Comparison of ENCODE assay signal across 7 cellular contexts in the genomic region with DNA sequence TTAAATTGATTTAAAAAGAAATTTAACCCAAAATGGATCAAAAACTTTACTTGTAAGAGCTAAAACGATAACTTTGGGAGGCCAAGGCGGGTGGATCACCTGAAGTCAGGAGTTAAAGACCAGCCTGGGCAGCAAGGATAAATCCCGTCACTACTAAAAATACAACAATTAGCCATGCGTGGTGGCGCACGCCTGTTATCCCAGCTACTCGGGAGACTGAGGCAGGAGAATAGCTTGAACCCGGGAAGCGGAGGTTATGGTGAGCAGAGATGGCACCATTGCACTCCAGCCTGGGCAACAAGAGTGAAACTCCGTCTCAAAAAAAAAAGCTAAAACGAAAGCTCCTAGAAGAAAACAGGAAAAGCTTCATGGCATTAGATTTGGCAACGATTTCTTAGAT. TPM values are rescaled to one million over a fixed set of nuclear protein-coding genes. Genes with fewer than 3 reads are reported as not detected.
DNase-seq lines count a peak whose midpoint lies in the region; ATAC-seq and TF ChIP-seq lines count a peak whose summit lies in the region.
"Not testable (repeated sequence)": the region's sequence is repeated elsewhere in the genome, so short reads cannot be mapped to it uniquely, and the experiment has no call there.

No MANE protein-coding gene starts in this region.

- H3K36me3 Mint-ChIP-seq in activated CD4-positive, alpha-beta memory T cell treated with anti-CD3 and anti-CD28 coated beads, Interleukin-2, amount 10 ng/mL, durations not matched to agents 7 days and 5 days (ENCODE audit: low read depth) = peaks cover 30% of the 10 kb centered on the region
- not testable (repeated sequence) for H3K36me3 Mint-ChIP-seq in naive B cell; stimulated activated naive B cell treated with anti-CD40 and anti-IgM and Interleukin-4, amounts not matched to agents 10 μg/mL and 1 μg/mL and 100 μg/mL, for 72 hours

- DNase-seq in activated CD4-positive, alpha-beta memory T cell treated with anti-CD3 and anti-CD28 coated beads, Interleukin-2, amount 10 ng/mL, durations not matched to agents 7 days and 5 days; body of pancreas; fibroblast of the aortic adventitia (ENCODE audit: low read depth); naive B cell; stimulated activated naive B cell treated with anti-CD40 and anti-IgM and Interleukin-4, amounts not matched to agents 10 μg/mL and 1 μg/mL and 100 μg/mL, for 72 hours: not testable (repeated sequence)

- not testable (repeated sequence) for H3K27me3 ChIP-seq in OCI-LY3 (ENCODE audit: low read depth, low read length); body of pancreas

- CTCF ChIA-PET in activated CD4-positive, alpha-beta memory T cell treated with anti-CD3 and anti-CD28 coated beads, Interleukin-2, amount 10 ng/mL, durations not matched to agents 7 days and 5 days (lab: Charles Lee) = interaction anchor here (0.6 to 9.6 kb wide), 5 partner anchors 26 to 567 kb away, joined by 3 to 210 read pairs (median 3); a partner anchor contains a TSS

- not testable (repeated sequence) for TF ChIP-seq CTCF in OCI-LY3 (IDR thresholded peaks at IDR 0.05; ENCODE audit: low read depth, low read length); body of pancreas (IDR thresholded peaks at IDR 0.05); fibroblast of the aortic adventitia (IDR thresholded peaks at IDR 0.05; ENCODE audit: insufficient read depth, low read length)

- not testable (repeated sequence) for ATAC-seq in body of pancreas; naive B cell (ENCODE audit: low read depth in 2 of 2); stimulated activated naive B cell treated with anti-CD40 and anti-IgM and Interleukin-4, amounts not matched to agents 10 μg/mL and 1 μg/mL and 100 μg/mL, for 72 hours (replicated peaks)

- not testable (repeated sequence) for H3K36me3 ChIP-seq in OCI-LY3 (replicated peaks; ENCODE audit: low read depth, low read length); body of pancreas (replicated peaks in 1 of 2; ENCODE audit: insufficient read depth in 1 of 2, low read depth in 2 of 2)

- H3K4me3 Mint-ChIP-seq in activated CD4-positive, alpha-beta memory T cell treated with anti-CD3 and anti-CD28 coated beads, Interleukin-2, amount 10 ng/mL, durations not matched to agents 7 days and 5 days = peak overlapping the region; percentile 99
- H3K4me3 Mint-ChIP-seq in naive B cell = peak overlapping the region; percentile 93 to 98 (median 96)
- peak overlapping the region; percentile 96 to 98 for H3K4me3 Mint-ChIP-seq in stimulated activated naive B cell treated with anti-CD40 and anti-IgM and Interleukin-4, amounts not matched to agents 10 μg/mL and 1 μg/mL and 100 μg/mL, for 72 hours

- H3K79me2 ChIP-seq in OCI-LY3 (ENCODE audit: low read length) = not testable (repeated sequence)

- not testable (repeated sequence) for H4K20me1 ChIP-seq in OCI-LY3 (ENCODE audit: insufficient read depth, low read length)

- H3K27ac ChIP-seq in OCI-LY3 (ENCODE audit: low read length) = peak overlapping the region; percentile 68
- peak overlapping the region in 3 of 4 donors; percentile 85 to 98 (median 97) for H3K27ac ChIP-seq in body of pancreas

- peak overlapping the region; percentile 97 for H3K4me2 ChIP-seq in OCI-LY3 (ENCODE audit: low read length)

- peak overlapping the region; percentile 94 for H3K9ac ChIP-seq in OCI-LY3 (ENCODE audit: low read length)

- H3K9me3 Mint-ChIP-seq in activated CD4-positive, alpha-beta memory T cell treated with anti-CD3 and anti-CD28 coated beads, Interleukin-2, amount 10 ng/mL, durations not matched to agents 7 days and 5 days; naive B cell; stimulated activated naive B cell treated with anti-CD40 and anti-IgM and Interleukin-4, amounts not matched to agents 10 μg/mL and 1 μg/mL and 100 μg/mL, for 72 hours: not testable (repeated sequence)

- TF ChIP-seq POLR2A in body of pancreas (IDR thresholded peaks at IDR 0.05) = not testable (repeated sequence)

- peak overlapping the region; percentile 99 for H3K27ac Mint-ChIP-seq in activated CD4-positive, alpha-beta memory T cell treated with anti-CD3 and anti-CD28 coated beads, Interleukin-2, amount 10 ng/mL, durations not matched to agents 7 days and 5 days
- peak overlapping the region; percentile 94 to 99 (median 97) for H3K27ac Mint-ChIP-seq in naive B cell
- H3K27ac Mint-ChIP-seq in stimulated activated naive B cell treated with anti-CD40 and anti-IgM and Interleukin-4, amounts not matched to agents 10 μg/mL and 1 μg/mL and 100 μg/mL, for 72 hours = peak overlapping the region; percentile 98

- intact Hi-C loops in body of pancreas (cut with DNase I) = not testable (repeated sequence)

- WGBS in body of pancreas, 2 donors = 66 to 73% methylated on average over 12 of the region's 12 CpGs

- H3K9me3 ChIP-seq in OCI-LY3 (ENCODE audit: insufficient read depth, low read length); body of pancreas: not testable (repeated sequence)

- POLR2A ChIA-PET in activated CD4-positive, alpha-beta memory T cell treated with anti-CD3 and anti-CD28 coated beads, Interleukin-2, amount 10 ng/mL, durations not matched to agents 7 days and 5 days (lab: Charles Lee) = interaction anchor here (0.7 to 11.6 kb wide), 22 partner anchors 7 to 399 kb away, joined by 3 to 211 read pairs (median 7); a partner anchor contains a TSS

- H3K4me1 Mint-ChIP-seq in activated CD4-positive, alpha-beta memory T cell treated with anti-CD3 and anti-CD28 coated beads, Interleukin-2, amount 10 ng/mL, durations not matched to agents 7 days and 5 days = peaks cover 56% of the 10 kb centered on the region
- H3K4me1 Mint-ChIP-seq in naive B cell = peaks cover 26 to 40% (median 36%) of the 10 kb centered on the region in 3 donors
- peaks cover 22 to 41% of the 10 kb centered on the region in 2 donors for H3K4me1 Mint-ChIP-seq in stimulated activated naive B cell treated with anti-CD40 and anti-IgM and Interleukin-4, amounts not matched to agents 10 μg/mL and 1 μg/mL and 100 μg/mL, for 72 hours

- peaks cover 48% of the 10 kb centered on the region for H3K4me1 ChIP-seq in OCI-LY3 (ENCODE audit: low read length)
- peaks cover 33% of the 10 kb centered on the region for H3K4me1 ChIP-seq in body of pancreas

- peak overlapping the region; percentile 73 for H2AFZ ChIP-seq in OCI-LY3 (ENCODE audit: low read depth, low read length)

- H3K27me3 Mint-ChIP-seq in activated CD4-positive, alpha-beta memory T cell treated with anti-CD3 and anti-CD28 coated beads, Interleukin-2, amount 10 ng/mL, durations not matched to agents 7 days and 5 days; naive B cell; stimulated activated naive B cell treated with anti-CD40 and anti-IgM and Interleukin-4, amounts not matched to agents 10 μg/mL and 1 μg/mL and 100 μg/mL, for 72 hours: not testable (repeated sequence)

- H3K4me3 ChIP-seq in GM08714 (ENCODE audit: low read length) (peak overlapping the region; percentile 81), OCI-LY3 (ENCODE audit: low read length) (peak overlapping the region; percentile 91), body of pancreas (peak overlapping the region; percentile 26 to 58), fibroblast of the aortic adventitia (ENCODE audit: low read depth, low read length) (peak overlapping the region; percentile 74)

RNA-seq across cellular contexts. Expression of a gene that starts 3.1 kb away (rescaled TPM):
- 10 to 100 TPM; 37.6 to 41.7 TPM for total RNA-seq in activated CD4-positive, alpha-beta memory T cell treated with anti-CD3 and anti-CD28 coated beads, Interleukin-2, amount 10 ng/mL, durations not matched to agents 7 days and 5 days
- total RNA-seq in body of pancreas = 10 to 100 TPM; 13.8 to 14.5 TPM
- total RNA-seq in fibroblast of the aortic adventitia (ENCODE audit: low replicate concordance) = 4.3 and 12.9 TPM in 2 replicates
- 10 to 100 TPM; 24.6 to 39.5 (median 35.0) TPM for polyA plus RNA-seq in naive B cell (ENCODE audit: low read depth in 6 of 6)

RNA-seq across cellular contexts. Expression of a gene that starts 5.8 kb away (rescaled TPM):
- total RNA-seq in activated CD4-positive, alpha-beta memory T cell treated with anti-CD3 and anti-CD28 coated beads, Interleukin-2, amount 10 ng/mL, durations not matched to agents 7 days and 5 days = 10 to 100 TPM; 71.3 to 75.2 TPM
- total RNA-seq in body of pancreas = 10 to 100 TPM; 42.8 to 85.0 TPM
- 66.5 and 75.6 TPM in 2 replicates for total RNA-seq in fibroblast of the aortic adventitia (ENCODE audit: low replicate concordance)
- 10 to 100 TPM; 54.9 to 76.1 (median 60.9) TPM for polyA plus RNA-seq in naive B cell (ENCODE audit: low read depth in 6 of 6)

RNA-seq across cellular contexts. Expression of a gene that starts 25.4 kb away (rescaled TPM):
- total RNA-seq in activated CD4-positive, alpha-beta memory T cell treated with anti-CD3 and anti-CD28 coated beads, Interleukin-2, amount 10 ng/mL, durations not matched to agents 7 days and 5 days = 10 to 100 TPM; 31.3 to 32.8 TPM
- total RNA-seq in body of pancreas = 10 to 100 TPM; 13.7 to 21.4 TPM
- 10.1 and 22.7 TPM in 2 replicates for total RNA-seq in fibroblast of the aortic adventitia (ENCODE audit: low replicate concordance)
- polyA plus RNA-seq in naive B cell (ENCODE audit: low read depth in 6 of 6) = 1 to 10 TPM; 4.0 to 6.6 (median 5.2) TPM

RNA-seq across cellular contexts. Expression of a gene that starts 26.1 kb away (rescaled TPM):
- total RNA-seq in activated CD4-positive, alpha-beta memory T cell treated with anti-CD3 and anti-CD28 coated beads, Interleukin-2, amount 10 ng/mL, durations not matched to agents 7 days and 5 days = 100 to 1,000 TPM; 132 to 133 TPM
- total RNA-seq in body of pancreas = 100 to 1,000 TPM in 1 of 2 donors, 10 to 100 TPM in 1; 78.9 to 138 TPM
- total RNA-seq in fibroblast of the aortic adventitia (ENCODE audit: low replicate concordance) = 5.2 and 11.0 TPM in 2 replicates
- 1 to 10 TPM; 1.4 to 8.9 (median 6.5) TPM for polyA plus RNA-seq in naive B cell (ENCODE audit: low read depth in 6 of 6)

RNA-seq across cellular contexts. Expression of a gene that starts 44.9 kb away (rescaled TPM):
- total RNA-seq in activated CD4-positive, alpha-beta memory T cell treated with anti-CD3 and anti-CD28 coated beads, Interleukin-2, amount 10 ng/mL, durations not matched to agents 7 days and 5 days = 10 to 100 TPM; 31.2 to 32.4 TPM
- total RNA-seq in body of pancreas = 10 to 100 TPM; 16.9 to 24.4 TPM
- 19.0 and 23.1 TPM in 2 replicates for total RNA-seq in fibroblast of the aortic adventitia (ENCODE audit: low replicate concordance)
- polyA plus RNA-seq in naive B cell (ENCODE audit: low read depth in 6 of 6) = 10 to 100 TPM in 2 of 6 donors, 1 to 10 TPM in 4; 4.1 to 17.2 (median 7.9) TPM
